6 cellular contexts compared by ENCODE assay signal in the genomic region with DNA sequence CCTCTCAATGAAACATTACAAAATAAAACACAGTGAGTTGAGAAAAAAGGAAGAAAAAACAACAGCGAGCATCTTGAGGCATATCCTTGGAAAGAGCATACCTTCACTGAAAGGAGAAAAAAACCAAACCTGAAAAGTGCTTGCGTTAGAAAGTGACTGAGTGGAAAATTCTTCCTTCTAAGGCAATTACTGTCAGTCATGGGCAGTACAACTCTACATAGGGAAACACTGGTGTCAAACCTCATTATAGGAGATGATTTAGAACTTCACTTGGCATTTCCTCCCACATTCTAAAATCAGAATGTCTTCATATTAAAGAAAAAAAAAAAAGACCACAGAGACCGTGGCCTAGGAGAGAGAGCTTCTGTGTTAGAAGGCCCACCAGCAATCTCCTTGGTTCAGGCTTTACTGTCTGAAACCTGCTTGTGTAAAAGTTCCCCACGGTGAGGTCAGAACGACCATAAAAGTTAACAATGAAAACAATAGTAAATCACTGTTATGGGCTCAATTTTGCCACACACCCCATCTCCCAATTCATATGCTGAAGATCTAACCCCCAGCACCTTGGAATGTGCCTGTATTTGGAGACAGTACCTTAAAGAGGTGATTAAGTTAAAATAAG.
"Had no signal": no experiment of that assay in that cellular context is flagged by ENCODE, and none has a peak within 500 bp of the region (broad histone marks: within the 10 kb centered on the region; RNA-seq: fewer than 3 reads in every experiment).

No MANE protein-coding gene starts in this region.

- H3K4me2 ChIP-seq: GM23338 had no signal

- H3K4me1 Mint-ChIP-seq: GM23338 had no signal

- H3K4me3 Mint-ChIP-seq: GM23338, H9 had no signal

- DNase-seq: H9, HCEC 1CT, IMR-90, KG1 had no signal

- H3K4me3 ChIP-seq: GM23338, K562 had no signal

- ATAC-seq: GM23338, K562 had no signal

- H3K27ac Mint-ChIP-seq: GM23338, H9 had no signal
